Comparison of ENCODE assay signal across 10 cellular contexts in the genomic region with DNA sequence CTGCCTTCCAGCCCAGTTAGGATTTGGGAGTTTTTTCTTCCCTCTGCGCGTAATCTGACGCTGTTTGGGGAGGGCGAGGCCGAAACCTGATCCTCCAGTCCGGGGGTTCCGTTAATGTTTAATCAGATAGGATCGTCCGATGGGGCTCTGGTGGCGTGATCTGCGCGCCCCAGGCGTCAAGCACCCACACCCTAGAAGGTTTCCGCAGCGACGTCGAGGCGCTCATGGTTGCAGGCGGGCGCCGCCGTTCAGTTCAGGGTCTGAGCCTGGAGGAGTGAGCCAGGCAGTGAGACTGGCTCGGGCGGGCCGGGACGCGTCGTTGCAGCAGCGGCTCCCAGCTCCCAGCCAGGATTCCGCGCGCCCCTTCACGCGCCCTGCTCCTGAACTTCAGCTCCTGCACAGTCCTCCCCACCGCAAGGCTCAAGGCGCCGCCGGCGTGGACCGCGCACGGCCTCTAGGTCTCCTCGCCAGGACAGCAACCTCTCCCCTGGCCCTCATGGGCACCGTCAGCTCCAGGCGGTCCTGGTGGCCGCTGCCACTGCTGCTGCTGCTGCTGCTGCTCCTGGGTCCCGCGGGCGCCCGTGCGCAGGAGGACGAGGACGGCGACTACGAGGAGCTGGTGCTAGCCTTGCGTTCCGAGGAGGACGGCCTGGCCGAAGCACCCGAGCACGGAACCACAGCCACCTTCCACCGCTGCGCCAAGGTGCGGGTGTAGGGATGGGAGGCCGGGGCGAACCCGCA. TPM values are rescaled to one million over a fixed set of nuclear protein-coding genes. Genes with fewer than 3 reads are reported as not detected.
DNase-seq lines count a peak whose midpoint lies in the region; ATAC-seq, FAIRE-seq and TF ChIP-seq lines count a peak whose summit lies in the region.
"Had no signal": no experiment of that assay in that cellular context is flagged by ENCODE, and none has a peak within 500 bp of the region (broad histone marks: within the 10 kb centered on the region; RNA-seq: fewer than 3 reads in every experiment).

A gene (plus strand): TSS at position 207 of the 741 bp plus-strand sequence. CDS start 290 bp downstream, at position 497.

- peak within 1 kb of the TSS; percentile 28 for H3K4me3 ChIP-seq in astrocyte of the cerebellum (ENCODE audit: low read depth, low read length)
- H3K4me3 ChIP-seq in small intestine (ENCODE audit: low read depth in 1 of 2, low read length in 2 of 2) = peak within 1 kb of the TSS; percentile 22 to 38

- no peaks in the 10 kb centered on the region for H3K4me1 ChIP-seq in small intestine (ENCODE audit: control insufficient read depth in 2 of 2, insufficient read depth in 1 of 2, low read depth in 1 of 2, low read length in 1 of 2)

- in situ Hi-C loops in astrocyte of the cerebellum (cut with HindIII; ENCODE audit: low sequenced_read_pairs) = no loop called here

- peaks cover 0 to 8% of the 10 kb centered on the region in 2 donors for H3K27me3 ChIP-seq in small intestine (ENCODE audit: control insufficient read depth in 2 of 2, insufficient read depth in 2 of 2, low read length in 2 of 2)

- peak within 1 kb of the TSS in 1 of 2 donors; percentile 19 for H3K27ac ChIP-seq in small intestine (ENCODE audit: low read depth in 1 of 2, low read length in 1 of 2)
- H3K27ac ChIP-seq: 22Rv1 had no signal

- ATAC-seq in HG03469 (IDR thresholded peaks at IDR 0.05; ENCODE audit: unreplicated experiment) = no peak
- ATAC-seq in HG03354 (IDR thresholded peaks at IDR 0.05; ENCODE audit: poor library complexity, severe bottlenecking, unreplicated experiment) = no peak

- TF ChIP-seq CTCF in astrocyte of the cerebellum (IDR thresholded peaks at IDR 0.05; ENCODE audit: low read depth, low read length, missing control alignments) = no peak

- H3K36me3 ChIP-seq in small intestine (ENCODE audit: control insufficient read depth in 2 of 2, insufficient read depth in 2 of 2, low read length in 2 of 2) = no peaks in the 10 kb centered on the region

- H3K9me3 ChIP-seq in small intestine (ENCODE audit: control insufficient read depth, low read depth) = no peaks in the 10 kb centered on the region

- WGBS in small intestine, 3 donors = 1 to 2% (median 2%) methylated on average over 59 to 67 of the region's 67 CpGs

- DNase-seq in DMS 273 (lab: John Stamatoyannopoulos, UW; ENCODE audit: unreplicated experiment) (peak; percentile 32), DMS 273 treated with DMSO at 0.1 percent for 48 hours (lab: John Stamatoyannopoulos, UW) (no peak), astrocyte of the cerebellum (ENCODE audit: low read depth) (no peak), iPS-NIHi7 (ENCODE audit: extremely low spot score) (peak; percentile 72), small intestine (peak; percentile 74), UCSD-AML1 (lab: John Stamatoyannopoulos, UW; ENCODE audit: unreplicated experiment) (no peak)
- DNase-seq: SHP77 had no signal

- FAIRE-seq in small intestine (lab: Jason Lieb, UNC) = no peak

RNA-seq across cellular contexts. Expression of the gene that starts here (rescaled TPM):
- 10 to 100 TPM in 1 of 3 donors, under 1 TPM in 2; 0.45 to 24.2 (median 0.54) TPM for polyA plus RNA-seq in small intestine

Comparison
In these comparisons a context has a peak if more than half of its experiments do, and no peak if none do; other contexts are left out.
1. DNase-seq: peak in DMS 273 (single experiment), iPS-NIHi7 (single experiment) and small intestine (single experiment); none in DMS 273 treated with DMSO at 0.1 percent for 48 hours (single experiment), astrocyte of the cerebellum (single experiment) and UCSD-AML1 (single experiment).